ENCODE assay signal across 17 cellular contexts in the genomic region with DNA sequence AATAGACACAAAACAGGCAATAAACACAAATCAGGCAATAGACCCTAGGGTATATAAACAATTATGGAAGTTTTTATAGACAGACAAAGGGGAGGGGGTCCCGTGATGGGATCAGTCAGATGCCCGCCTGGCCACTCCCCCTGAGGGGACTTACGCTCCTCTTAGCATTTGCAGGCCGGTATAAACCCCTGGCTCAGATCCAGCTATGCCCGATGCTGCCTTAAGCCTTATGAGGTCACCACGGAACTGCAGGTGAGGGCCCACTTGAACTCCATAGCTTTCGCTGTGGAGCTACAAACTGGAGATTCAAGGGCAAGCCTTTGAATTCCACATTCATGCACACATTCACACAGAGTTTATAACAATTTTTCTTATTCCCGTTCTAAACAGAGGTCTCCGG.
DNase-seq lines count a peak whose midpoint lies in the region; ATAC-seq, FAIRE-seq and TF ChIP-seq lines count a peak whose summit lies in the region.
"Had no signal": no experiment of that assay in that cellular context is flagged by ENCODE, and none has a peak within 500 bp of the region (broad histone marks: within the 10 kb centered on the region; RNA-seq: fewer than 3 reads in every experiment).

No MANE protein-coding gene starts in this region.

- no peaks in the 10 kb centered on the region for H3K9me3 Mint-ChIP-seq in type B pancreatic cell
- H3K9me3 Mint-ChIP-seq: CD4-positive, alpha-beta memory T cell; HFFc6 had no signal

- ATAC-seq in lower lobe of right lung, result peak in 1 of 2 donors; percentile 41

- TF ChIP-seq POLR2A in thyroid gland (IDR thresholded peaks at IDR 0.05), result no peak
- no peak for TF ChIP-seq POLR2A in stomach (IDR thresholded peaks at IDR 0.05)

- H3K27ac ChIP-seq in lower lobe of right lung, result no peak overlapping the region
- no peak overlapping the region for H3K27ac ChIP-seq in thyroid gland
- H3K27ac ChIP-seq in stomach, result no peak overlapping the region
- no peak overlapping the region for H3K27ac ChIP-seq in kidney (ENCODE audit: low read depth in 2 of 2, low read length in 2 of 2)

- H3K36me3 ChIP-seq in lower lobe of right lung (no peaks in the 10 kb centered on the region), thyroid gland (no peaks in the 10 kb centered on the region), stomach (no peaks in the 10 kb centered on the region), kidney (ENCODE audit: control insufficient read depth in 1 of 2, insufficient read depth in 2 of 2, low read length in 2 of 2) (no peaks in the 10 kb centered on the region)
- H3K36me3 ChIP-seq: HAP-1 had no signal

- FAIRE-seq in kidney (lab: Jason Lieb, UNC), result no peak
- FAIRE-seq: GM12891, H54 had no signal

- no peak overlapping the region for H3K9ac ChIP-seq in kidney (ENCODE audit: low read length in 2 of 2)

- 36 to 60% methylated on average over 9 of the region's 9 CpGs for WGBS in thyroid gland, 2 donors
- WGBS in stomach, 5 donors, result 57 to 100% (median 69%) methylated on average over 1 to 9 of the region's 9 CpGs; no CpG with 5 or more reads in 2 of the 5 donors

- DNase-seq in RPMI8226, result peak; percentile 77
- peak; percentile 63 for DNase-seq in lower lobe of right lung
- DNase-seq in thyroid gland, result peak; percentile 20 to 29
- no peak for DNase-seq in type B pancreatic cell (ENCODE audit: extremely low spot score, unreplicated experiment)
- no peak for DNase-seq in stomach
- DNase-seq in kidney, result no peak
- DNase-seq: C1 segment of cervical spinal cord; Calu3; CD4-positive, alpha-beta memory T cell; DMS53; DMS79 treated with DMSO at 0.1 percent for 48 hours; GF-D8; GOT3; HFFc6 had no signal

- H3K27me3 ChIP-seq in lower lobe of right lung (ENCODE audit: low read depth) (no peaks in the 10 kb centered on the region), thyroid gland (no peaks in the 10 kb centered on the region), stomach (no peaks in the 10 kb centered on the region)

- no peak overlapping the region for H3K4me3 Mint-ChIP-seq in type B pancreatic cell
- H3K4me3 Mint-ChIP-seq: CD4-positive, alpha-beta memory T cell; HFFc6 had no signal

- H3K27me3 Mint-ChIP-seq in type B pancreatic cell, result no peaks in the 10 kb centered on the region
- H3K27me3 Mint-ChIP-seq: CD4-positive, alpha-beta memory T cell had no signal

- intact Hi-C loops in lower lobe of right lung (cut with DNase I), result no loop called here
- intact Hi-C loops in thyroid gland (cut with DNase I), result no loop called here
- intact Hi-C loops in stomach (cut with DNase I; ENCODE audit: low total_unique reads), result no loop called here
- intact Hi-C loops in kidney (cut with DNase I), result no loop called here

- no peaks in the 10 kb centered on the region for H3K4me1 Mint-ChIP-seq in type B pancreatic cell (ENCODE audit: unreplicated experiment)
- H3K4me1 Mint-ChIP-seq: CD4-positive, alpha-beta memory T cell had no signal

- no peak overlapping the region for H3K27ac Mint-ChIP-seq in type B pancreatic cell
- H3K27ac Mint-ChIP-seq: CD4-positive, alpha-beta memory T cell; HFFc6 had no signal

- no peaks in the 10 kb centered on the region for H3K4me1 ChIP-seq in lower lobe of right lung
- no peaks in the 10 kb centered on the region for H3K4me1 ChIP-seq in thyroid gland
- H3K4me1 ChIP-seq in stomach, result no peaks in the 10 kb centered on the region
- H3K4me1 ChIP-seq in kidney (ENCODE audit: control insufficient read depth in 1 of 2, insufficient read depth in 1 of 2, low read depth in 1 of 2, low read length in 2 of 2), result no peaks in the 10 kb centered on the region
- H3K4me1 ChIP-seq: HAP-1 had no signal

- H3K9me3 ChIP-seq in lower lobe of right lung (no peaks in the 10 kb centered on the region), thyroid gland (no peaks in the 10 kb centered on the region), stomach (no peaks in the 10 kb centered on the region), kidney (ENCODE audit: control insufficient read depth in 1 of 2, low read length in 2 of 2) (no peaks in the 10 kb centered on the region)
- H3K9me3 ChIP-seq: HAP-1 had no signal

- no peak for TF ChIP-seq CTCF in lower lobe of right lung (IDR thresholded peaks at IDR 0.05)
- no peak for TF ChIP-seq CTCF in thyroid gland (IDR thresholded peaks at IDR 0.05)
- no peak for TF ChIP-seq CTCF in type B pancreatic cell (conservative IDR thresholded peaks at IDR 0.05)
- no peak for TF ChIP-seq CTCF in stomach (IDR thresholded peaks at IDR 0.05)
- no peak for TF ChIP-seq CTCF in kidney (IDR thresholded peaks at IDR 0.05; ENCODE audit: borderline replicate concordance, extremely low read depth, insufficient read depth)

- TF ChIP-seq EP300 in stomach (IDR thresholded peaks at IDR 0.05), result no peak

- H3K36me3 Mint-ChIP-seq in type B pancreatic cell, result no peaks in the 10 kb centered on the region
- H3K36me3 Mint-ChIP-seq: CD4-positive, alpha-beta memory T cell had no signal

- no peak overlapping the region for H3K4me3 ChIP-seq in lower lobe of right lung
- no peak overlapping the region for H3K4me3 ChIP-seq in thyroid gland (replicated peaks in 1 of 3)
- H3K4me3 ChIP-seq in stomach, result no peak overlapping the region
- no peak overlapping the region for H3K4me3 ChIP-seq in kidney (ENCODE audit: low read length in 2 of 2)
- H3K4me3 ChIP-seq: HAP-1 had no signal

Comparison
In these comparisons a context has a peak if more than half of its experiments do, and no peak if none do; other contexts are left out.
1. DNase-seq: peak in RPMI8226 (single experiment), lower lobe of right lung (single experiment) and thyroid gland (2 of 2); none in type B pancreatic cell (single experiment), stomach (single experiment) and kidney (single experiment).